In genomic region chr1:54376085-54377039, GRCh38 we compare ENCODE assay signal across 8 cellular contexts.
A peak's percentile ranks its signal among the peaks of the same experiment; 100 is the strongest.
DNase-seq lines count a peak whose midpoint lies in the region; ATAC-seq and TF ChIP-seq lines count a peak whose summit lies in the region.

No MANE protein-coding gene starts in this region.

- DNase-seq in DND-41, result no peak
- DNase-seq in activated naive CD8-positive, alpha-beta T cell treated with anti-CD3 and anti-CD28 coated beads, Interleukin-2, amount 50 U/mL, for 24 hours, result peak; percentile 37
- no peak for DNase-seq in NCI-H510A treated with DMSO at 0.1 percent for 48 hours (lab: John Stamatoyannopoulos, UW)
- no peak for DNase-seq in T-helper 9 cell
- DNase-seq in SKM-1 (lab: John Stamatoyannopoulos, UW; ENCODE audit: unreplicated experiment), result no peak

- H3K79me2 ChIP-seq in DND-41 (ENCODE audit: insufficient read depth, low read length), result peaks cover 100% of the 10 kb centered on the region

- H3K4me1 Mint-ChIP-seq in activated naive CD8-positive, alpha-beta T cell treated with anti-CD3 and anti-CD28 coated beads, Interleukin-2, amount 50 U/mL, for 24 hours, result peaks cover 89% of the 10 kb centered on the region
- peaks cover 70% of the 10 kb centered on the region for H3K4me1 Mint-ChIP-seq in stimulated activated memory B cell treated with anti-CD40 and anti-IgM and Interleukin-4, amounts not matched to agents 10 μg/mL and 1 μg/mL and 100 μg/mL, for 72 hours

- H3K9ac ChIP-seq in DND-41 (ENCODE audit: low read depth, low read length), result no peak overlapping the region

- no peak for TF ChIP-seq CTCF in DND-41 (IDR thresholded peaks at IDR 0.05; ENCODE audit: borderline replicate concordance, extremely low read depth, low read length, poor library complexity, severe bottlenecking)

- no peaks in the 10 kb centered on the region for H3K9me3 ChIP-seq in DND-41 (ENCODE audit: insufficient read depth, low read length, severe bottlenecking)

- H4K20me1 ChIP-seq in DND-41 (ENCODE audit: insufficient read depth, low read length), result peaks cover 92% of the 10 kb centered on the region

- no peak overlapping the region for H2AFZ ChIP-seq in DND-41 (ENCODE audit: low read depth, low read length)

- no peaks in the 10 kb centered on the region for H3K27me3 ChIP-seq in DND-41 (ENCODE audit: insufficient read depth, low read length, poor library complexity)

- H3K27ac Mint-ChIP-seq in activated naive CD8-positive, alpha-beta T cell treated with anti-CD3 and anti-CD28 coated beads, Interleukin-2, amount 50 U/mL, for 24 hours, result peak overlapping the region; percentile 62
- H3K27ac Mint-ChIP-seq in stimulated activated memory B cell treated with anti-CD40 and anti-IgM and Interleukin-4, amounts not matched to agents 10 μg/mL and 1 μg/mL and 100 μg/mL, for 72 hours, result peak overlapping the region; percentile 84

- peak overlapping the region; percentile 10; the same call in 1 of the 2 replicates for H3K27ac ChIP-seq in DND-41 (ENCODE audit: low read length)

- H3K4me3 ChIP-seq in DND-41 (ENCODE audit: low read depth in 1 of 2, low read length in 2 of 2), result no peak overlapping the region

- no peaks in the 10 kb centered on the region for H3K4me1 ChIP-seq in DND-41 (ENCODE audit: insufficient read depth, low read length)

- H3K4me3 Mint-ChIP-seq in activated naive CD8-positive, alpha-beta T cell treated with anti-CD3 and anti-CD28 coated beads, Interleukin-2, amount 50 U/mL, for 24 hours, result no peak overlapping the region
- H3K4me3 Mint-ChIP-seq in stimulated activated memory B cell treated with anti-CD40 and anti-IgM and Interleukin-4, amounts not matched to agents 10 μg/mL and 1 μg/mL and 100 μg/mL, for 72 hours, result peak overlapping the region; percentile 16

- peaks cover 5% of the 10 kb centered on the region for H3K36me3 Mint-ChIP-seq in activated naive CD8-positive, alpha-beta T cell treated with anti-CD3 and anti-CD28 coated beads, Interleukin-2, amount 50 U/mL, for 24 hours (ENCODE audit: low read depth)
- no peaks in the 10 kb centered on the region for H3K36me3 Mint-ChIP-seq in stimulated activated memory B cell treated with anti-CD40 and anti-IgM and Interleukin-4, amounts not matched to agents 10 μg/mL and 1 μg/mL and 100 μg/mL, for 72 hours

- no peaks in the 10 kb centered on the region for H3K27me3 Mint-ChIP-seq in activated naive CD8-positive, alpha-beta T cell treated with anti-CD3 and anti-CD28 coated beads, Interleukin-2, amount 50 U/mL, for 24 hours
- no peaks in the 10 kb centered on the region for H3K27me3 Mint-ChIP-seq in stimulated activated memory B cell treated with anti-CD40 and anti-IgM and Interleukin-4, amounts not matched to agents 10 μg/mL and 1 μg/mL and 100 μg/mL, for 72 hours

- H3K36me3 ChIP-seq in DND-41 (ENCODE audit: insufficient read depth, low read length), result peaks cover 72% of the 10 kb centered on the region

- H3K9me3 Mint-ChIP-seq in activated naive CD8-positive, alpha-beta T cell treated with anti-CD3 and anti-CD28 coated beads, Interleukin-2, amount 50 U/mL, for 24 hours, result no peaks in the 10 kb centered on the region
- no peaks in the 10 kb centered on the region for H3K9me3 Mint-ChIP-seq in stimulated activated memory B cell treated with anti-CD40 and anti-IgM and Interleukin-4, amounts not matched to agents 10 μg/mL and 1 μg/mL and 100 μg/mL, for 72 hours

- no peak for ATAC-seq in DND-41 (ENCODE audit: insufficient read depth, low read depth)
- ATAC-seq in GM19372 (IDR thresholded peaks at IDR 0.05; ENCODE audit: low read depth, unreplicated experiment), result peak; percentile 53
- ATAC-seq in HG03342 (IDR thresholded peaks at IDR 0.05; ENCODE audit: unreplicated experiment), result peak; percentile 50
- ATAC-seq in activated naive CD8-positive, alpha-beta T cell treated with anti-CD3 and anti-CD28 coated beads, Interleukin-2, amount 50 U/mL, for 24 hours, result peak; percentile 40
- ATAC-seq in stimulated activated memory B cell treated with anti-CD40 and anti-IgM and Interleukin-4, amounts not matched to agents 10 μg/mL and 1 μg/mL and 100 μg/mL, for 72 hours, result peak; percentile 56

- H3K4me2 ChIP-seq in DND-41 (ENCODE audit: insufficient read depth, low read length), result no peak overlapping the region
